10 cellular contexts compared by ENCODE assay signal in genomic region chr1:6358144-6358624, GRCh38. TPM values are rescaled to one million over a fixed set of nuclear protein-coding genes. Genes with fewer than 3 reads are reported as not detected.
A peak's percentile ranks its signal among the peaks of the same experiment; 100 is the strongest.
DNase-seq lines count a peak whose midpoint lies in the region; ATAC-seq and TF ChIP-seq lines count a peak whose summit lies in the region.
"Had no signal": no experiment of that assay in that cellular context is flagged by ENCODE, and none has a peak within 500 bp of the region (broad histone marks: within the 10 kb centered on the region; RNA-seq: fewer than 3 reads in every experiment).

No MANE protein-coding gene starts in this region.

- TF ChIP-seq RAD21 in neural cell (conservative IDR thresholded peaks at IDR 0.05) = no peak

- ATAC-seq in CD4-positive, alpha-beta T cell (ENCODE audit: poor library complexity) = no peak
- no peak for ATAC-seq in GM18907 (IDR thresholded peaks at IDR 0.05; ENCODE audit: unreplicated experiment)
- ATAC-seq in HG02870 (IDR thresholded peaks at IDR 0.05; ENCODE audit: unreplicated experiment) = no peak
- ATAC-seq in omental fat pad (ENCODE audit: low FRiP score) = no peak

- no peak overlapping the region for H3K4me2 ChIP-seq in neural cell (ENCODE audit: low read length)

- no peaks in the 10 kb centered on the region for H3K27me3 Mint-ChIP-seq in CD4-positive, alpha-beta T cell

- no peaks in the 10 kb centered on the region for H3K9me2 ChIP-seq in neural cell (ENCODE audit: insufficient read depth, low read length)

- no peak overlapping the region for H2AFZ ChIP-seq in neural cell (ENCODE audit: low read depth, low read length)

- H3K36me3 ChIP-seq in effector memory CD4-positive, alpha-beta T cell (ENCODE audit: control insufficient read depth, insufficient read depth, low read length) = no peaks in the 10 kb centered on the region
- no peaks in the 10 kb centered on the region for H3K36me3 ChIP-seq in neural cell (ENCODE audit: insufficient read depth, low read length)
- H3K36me3 ChIP-seq: MG63 had no signal

- peaks cover 18% of the 10 kb centered on the region for H3K79me2 ChIP-seq in neural cell (replicated peaks; ENCODE audit: insufficient read depth, low read length)

- intact Hi-C loops in CD4-positive, alpha-beta T cell (cut with DNase I, micrococcal nuclease) = loop anchor here in 1 of 2 experiments (2.0 kb wide), 1 partner anchor 35 kb away; the partner anchor contains the start of gene ACOT7

- peaks cover 6% of the 10 kb centered on the region for H4K20me1 ChIP-seq in neural cell (ENCODE audit: insufficient read depth)

- H3K9me3 ChIP-seq in CD4-positive, alpha-beta T cell (ENCODE audit: control insufficient read depth, low read length) = no peaks in the 10 kb centered on the region
- no peaks in the 10 kb centered on the region for H3K9me3 ChIP-seq in effector memory CD4-positive, alpha-beta T cell (ENCODE audit: control insufficient read depth, low read length)
- H3K9me3 ChIP-seq in neural cell (ENCODE audit: low read length) = no peaks in the 10 kb centered on the region
- H3K9me3 ChIP-seq: MG63 had no signal

- no peaks in the 10 kb centered on the region for H3K36me3 Mint-ChIP-seq in CD4-positive, alpha-beta T cell (ENCODE audit: low read depth)

- no peak for TF ChIP-seq CTCF in CD4-positive, alpha-beta T cell (IDR thresholded peaks at IDR 0.05)
- TF ChIP-seq CTCF in neural cell (IDR thresholded peaks at IDR 0.05; ENCODE audit: poor library complexity, severe bottlenecking) = no peak
- no peak for TF ChIP-seq CTCF in omental fat pad (IDR thresholded peaks at IDR 0.05)

- H3K27ac Mint-ChIP-seq in CD4-positive, alpha-beta T cell = peak overlapping the region; percentile 92

- H3K27me3 ChIP-seq in CD4-positive, alpha-beta T cell (ENCODE audit: control insufficient read depth, insufficient read depth, low read length) = no peaks in the 10 kb centered on the region
- no peaks in the 10 kb centered on the region for H3K27me3 ChIP-seq in effector memory CD4-positive, alpha-beta T cell (replicated peaks; ENCODE audit: control insufficient read depth, insufficient read depth, low read length, poor library complexity, severe bottlenecking)
- H3K27me3 ChIP-seq in neural cell (ENCODE audit: insufficient read depth, low read depth, low read length) = no peaks in the 10 kb centered on the region
- H3K27me3 ChIP-seq: MG63 had no signal

- H3K4me3 ChIP-seq in effector memory CD4-positive, alpha-beta T cell (ENCODE audit: insufficient read depth, low read depth, low read length, poor library complexity, severe bottlenecking) = peak overlapping the region; percentile 26
- peak overlapping the region; percentile 51 for H3K4me3 ChIP-seq in neural cell (ENCODE audit: low read length)
- H3K4me3 ChIP-seq: MG63 had no signal

- TF ChIP-seq EP300 in neural cell (conservative IDR thresholded peaks at IDR 0.05; ENCODE audit: poor library complexity, severe bottlenecking) = no peak

- peak overlapping the region; percentile 46 for H3K27ac ChIP-seq in CD4-positive, alpha-beta T cell (ENCODE audit: low read depth, low read length)
- H3K27ac ChIP-seq in effector memory CD4-positive, alpha-beta T cell (ENCODE audit: insufficient read depth, low read length, poor library complexity, severe bottlenecking) = peak overlapping the region; percentile 83
- H3K27ac ChIP-seq in neural cell (ENCODE audit: low read length) = peak overlapping the region; percentile 67

- no peak overlapping the region for H3K9ac ChIP-seq in neural cell (ENCODE audit: low read length)

- peak overlapping the region; percentile 74 for H3K4me3 Mint-ChIP-seq in CD4-positive, alpha-beta T cell

- peaks cover 55% of the 10 kb centered on the region for H3K4me1 Mint-ChIP-seq in CD4-positive, alpha-beta T cell (ENCODE audit: low read depth)

- H3K9me3 Mint-ChIP-seq in CD4-positive, alpha-beta T cell = no peaks in the 10 kb centered on the region

- POLR2A ChIA-PET in CD4-positive, alpha-beta T cell (lab: Charles Lee) = interaction anchor here (0.7 to 4.0 kb wide), 5 partner anchors 10 to 245 kb away, joined by 3 to 41 read pairs (median 4); partner anchors contain the start of gene ACOT7

- H3K4me1 ChIP-seq in effector memory CD4-positive, alpha-beta T cell (ENCODE audit: control insufficient read depth, insufficient read depth, low read length, poor library complexity, severe bottlenecking) = peaks cover 27% of the 10 kb centered on the region

- CTCF ChIA-PET in CD4-positive, alpha-beta T cell (lab: Charles Lee) = interaction anchor here (0.9 to 2.0 kb wide), 3 partner anchors 47 to 90 kb away, joined by 3 to 6 read pairs (median 6); no protein-coding TSS in a partner anchor

- H3F3A ChIP-seq in neural cell (ENCODE audit: insufficient read depth, low read length, poor library complexity, severe bottlenecking) = no peaks in the 10 kb centered on the region

- in situ Hi-C loops in KBM-7 (cut with MboI; ENCODE audit: low pct_unique_long_range_greater_than_20kb, low sequenced_read_pairs) = loop anchor here (10.0 kb wide), 1 partner anchor 47 kb away; no protein-coding TSS in a partner anchor

- DNase-seq in CD4-positive, alpha-beta T cell = peak in 1 of 10 experiments; percentile 8
- peak; percentile 55 for DNase-seq in KBM-7
- peak in 1 of 3 donors; percentile 22 for DNase-seq in effector memory CD4-positive, alpha-beta T cell
- DNase-seq in HCEC 1CT = no peak
- no peak for DNase-seq in omental fat pad (ENCODE audit: low spot score)
- DNase-seq: MG63, SHP77 had no signal

TF ChIP-seq in neural cell, 6 proteins besides CTCF, POLR2A, EP300 and RAD21:
- no peak for TF ChIP-seq POLR2AphosphoS5 (IDR thresholded peaks at IDR 0.05)
- TF ChIP-seq, protein P1, sequence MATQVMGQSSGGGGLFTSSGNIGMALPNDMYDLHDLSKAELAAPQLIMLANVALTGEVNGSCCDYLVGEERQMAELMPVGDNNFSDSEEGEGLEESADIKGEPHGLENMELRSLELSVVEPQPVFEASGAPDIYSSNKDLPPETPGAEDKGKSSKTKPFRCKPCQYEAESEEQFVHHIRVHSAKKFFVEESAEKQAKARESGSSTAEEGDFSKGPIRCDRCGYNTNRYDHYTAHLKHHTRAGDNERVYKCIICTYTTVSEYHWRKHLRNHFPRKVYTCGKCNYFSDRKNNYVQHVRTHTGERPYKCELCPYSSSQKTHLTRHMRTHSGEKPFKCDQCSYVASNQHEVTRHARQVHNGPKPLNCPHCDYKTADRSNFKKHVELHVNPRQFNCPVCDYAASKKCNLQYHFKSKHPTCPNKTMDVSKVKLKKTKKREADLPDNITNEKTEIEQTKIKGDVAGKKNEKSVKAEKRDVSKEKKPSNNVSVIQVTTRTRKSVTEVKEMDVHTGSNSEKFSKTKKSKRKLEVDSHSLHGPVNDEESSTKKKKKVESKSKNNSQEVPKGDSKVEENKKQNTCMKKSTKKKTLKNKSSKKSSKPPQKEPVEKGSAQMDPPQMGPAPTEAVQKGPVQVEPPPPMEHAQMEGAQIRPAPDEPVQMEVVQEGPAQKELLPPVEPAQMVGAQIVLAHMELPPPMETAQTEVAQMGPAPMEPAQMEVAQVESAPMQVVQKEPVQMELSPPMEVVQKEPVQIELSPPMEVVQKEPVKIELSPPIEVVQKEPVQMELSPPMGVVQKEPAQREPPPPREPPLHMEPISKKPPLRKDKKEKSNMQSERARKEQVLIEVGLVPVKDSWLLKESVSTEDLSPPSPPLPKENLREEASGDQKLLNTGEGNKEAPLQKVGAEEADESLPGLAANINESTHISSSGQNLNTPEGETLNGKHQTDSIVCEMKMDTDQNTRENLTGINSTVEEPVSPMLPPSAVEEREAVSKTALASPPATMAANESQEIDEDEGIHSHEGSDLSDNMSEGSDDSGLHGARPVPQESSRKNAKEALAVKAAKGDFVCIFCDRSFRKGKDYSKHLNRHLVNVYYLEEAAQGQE (IDR thresholded peaks at IDR 0.05; ENCODE audit: borderline replicate concordance) = no peak
- no peak for TF ChIP-seq EZH2 (IDR thresholded peaks at IDR 0.05; ENCODE audit: borderline replicate concordance, insufficient read depth, low read length, poor library complexity, severe bottlenecking)

RNA-seq across cellular contexts. Expression of gene ACOT7, which starts 35.4 kb away (rescaled TPM):
- 1 to 10 TPM; 5.3 to 5.4 TPM for total RNA-seq in CD4-positive, alpha-beta T cell
- polyA plus RNA-seq in neural cell = 101 TPM in 2 replicates
- polyA minus RNA-seq in neural cell = 60.1 and 74.8 TPM in 2 replicates
- total RNA-seq in omental fat pad = 10 to 100 TPM in 2 of 4 donors, 1 to 10 TPM in 2; 7.4 to 16.7 (median 9.2) TPM
